ENCODE assay signal across 27 cellular contexts in genomic region chrX:139898334-139898733, GRCh38.
"Had no signal": no experiment of that assay in that cellular context is flagged by ENCODE, and none has a peak within 500 bp of the region (broad histone marks: within the 10 kb centered on the region; RNA-seq: fewer than 3 reads in every experiment).

No MANE protein-coding gene starts in this region.

- H3K36me3 ChIP-seq: esophagus squamous epithelium, gastrocnemius medialis, heart left ventricle, left lung, lower lobe of right lung had no signal

- H3K27ac ChIP-seq: epithelial cell of prostate, esophagus squamous epithelium, gastrocnemius medialis, heart left ventricle, hepatocyte, left lung, lower lobe of right lung had no signal

- ATAC-seq: effector memory CD8-positive, alpha-beta T cell; esophagus mucosa; gastrocnemius medialis; heart left ventricle; left cardiac atrium; left lung; left ventricle myocardium superior; lower lobe of right lung; naive thymus-derived CD4-positive, alpha-beta T cell had no signal

- H2AFZ ChIP-seq: hepatocyte had no signal

- FAIRE-seq: colon, endometrium, islet of Langerhans, keratinocyte had no signal

- H3K4me2 ChIP-seq: hepatocyte had no signal

- H3K27me3 ChIP-seq: esophagus squamous epithelium, gastrocnemius medialis, hepatocyte, left lung had no signal

- DNase-seq: cortex of kidney; effector CD8-positive, alpha-beta T cell; effector memory CD8-positive, alpha-beta T cell; endodermal cell; erythroblast; esophagus squamous epithelium; foreskin fibroblast; foreskin melanocyte; gastrocnemius medialis; glutamatergic neuron; heart left ventricle; hypothalamus; immature natural killer cell; left cardiac atrium; left lung; left ventricle myocardium superior; lower lobe of right lung; mesendoderm; midbrain; naive thymus-derived CD4-positive, alpha-beta T cell had no signal

- H3K4me1 ChIP-seq: esophagus squamous epithelium, left lung, lower lobe of right lung had no signal

- H3K9me3 ChIP-seq: esophagus squamous epithelium, gastrocnemius medialis, heart left ventricle, left lung, lower lobe of right lung had no signal

- H3K4me3 ChIP-seq: esophagus squamous epithelium, gastrocnemius medialis, heart left ventricle, hepatocyte, left lung, lower lobe of right lung had no signal
